In genomic region chr19:16002380-16002779, GRCh38 we compare ENCODE assay signal across 12 cellular contexts. TPM values are rescaled to one million over a fixed set of nuclear protein-coding genes. Genes with fewer than 3 reads are reported as not detected.
DNase-seq lines count a peak whose midpoint lies in the region; ATAC-seq and TF ChIP-seq lines count a peak whose summit lies in the region.
"Had no signal": no experiment of that assay in that cellular context is flagged by ENCODE, and none has a peak within 500 bp of the region (broad histone marks: within the 10 kb centered on the region; RNA-seq: fewer than 3 reads in every experiment).

No MANE protein-coding gene starts in this region.

- H3K4me3 ChIP-seq in lower leg skin (ENCODE audit: low read depth, poor library complexity, severe bottlenecking) (peak overlapping the region; percentile 10), tibial artery (peak overlapping the region; percentile 44 to 50)

- H3K27ac ChIP-seq in tibial artery, result peak overlapping the region; percentile 66 to 74
- H3K27ac ChIP-seq: C4-2B, epithelial cell of prostate had no signal

- H3K27me3 ChIP-seq in tibial artery, result no peaks in the 10 kb centered on the region

- no peak for ATAC-seq in activated T-cell treated with anti-CD3 and anti-CD28 coated beads, Interleukin-2, amount 50 U/mL, for 72 hours (replicated peaks in 1 of 2)
- ATAC-seq in HG03571 (IDR thresholded peaks at IDR 0.05; ENCODE audit: unreplicated experiment), result no peak

- no peak for DNase-seq in activated T-cell treated with anti-CD3 and anti-CD28 coated beads, Interleukin-2, amount 50 U/mL, for 72 hours
- DNase-seq in activated T-cell treated with anti-CD3 and anti-CD28 coated beads, Interleukin-2, amount 50 U/mL, for 48 hours, result no peak
- DNase-seq in lower leg skin (ENCODE audit: low spot score in 2 of 2), result no peak
- no peak for DNase-seq in tibial artery
- no peak for DNase-seq in kidney glomerular epithelial cell (lab: John Stamatoyannopoulos, UW)
- no peak for DNase-seq in mesothelial cell of epicardium (ENCODE audit: low spot score in 2 of 2, unreplicated experiment in 2 of 2)
- DNase-seq: activated CD4-positive, alpha-beta T cell treated with anti-CD3 and anti-CD28 coated beads for 1 hour; retina had no signal

- intact Hi-C loops in lower leg skin (cut with DNase I; ENCODE audit: low total_unique reads) (no loop called here), tibial artery (cut with DNase I; ENCODE audit: low total_unique reads) (no loop called here)

- H3K4me3 Mint-ChIP-seq in activated T-cell treated with anti-CD3 and anti-CD28 coated beads, Interleukin-2, amount 50 U/mL, for 72 hours, result peak overlapping the region; percentile 81 to 92
- H3K4me3 Mint-ChIP-seq in activated naive CD8-positive, alpha-beta T cell, result peak overlapping the region; percentile 75
- no peak overlapping the region for H3K4me3 Mint-ChIP-seq in mesothelial cell of epicardium

- H3K27ac Mint-ChIP-seq in activated T-cell treated with anti-CD3 and anti-CD28 coated beads, Interleukin-2, amount 50 U/mL, for 72 hours, result peak overlapping the region; percentile 69
- H3K27ac Mint-ChIP-seq in activated naive CD8-positive, alpha-beta T cell, result peak overlapping the region; percentile 72
- no peak overlapping the region for H3K27ac Mint-ChIP-seq in mesothelial cell of epicardium

- no peak for TF ChIP-seq POLR2A in lower leg skin (IDR thresholded peaks at IDR 0.05)

- no peak for TF ChIP-seq CTCF in lower leg skin (IDR thresholded peaks at IDR 0.05)
- TF ChIP-seq CTCF in tibial artery (IDR thresholded peaks at IDR 0.05), result no peak
- no peak for TF ChIP-seq CTCF in mesothelial cell of epicardium (IDR thresholded peaks at IDR 0.05; ENCODE audit: unreplicated experiment)

- no peaks in the 10 kb centered on the region for H3K27me3 Mint-ChIP-seq in activated T-cell treated with anti-CD3 and anti-CD28 coated beads, Interleukin-2, amount 50 U/mL, for 72 hours (ENCODE audit: low read depth)
- no peaks in the 10 kb centered on the region for H3K27me3 Mint-ChIP-seq in activated naive CD8-positive, alpha-beta T cell
- H3K27me3 Mint-ChIP-seq in mesothelial cell of epicardium (ENCODE audit: low read depth), result no peaks in the 10 kb centered on the region

- H3K9me3 Mint-ChIP-seq in activated T-cell treated with anti-CD3 and anti-CD28 coated beads, Interleukin-2, amount 50 U/mL, for 72 hours, result no peaks in the 10 kb centered on the region
- H3K9me3 Mint-ChIP-seq in activated naive CD8-positive, alpha-beta T cell (ENCODE audit: low read depth), result no peaks in the 10 kb centered on the region
- peaks cover 74% of the 10 kb centered on the region for H3K9me3 Mint-ChIP-seq in mesothelial cell of epicardium

- no peaks in the 10 kb centered on the region for H3K9me3 ChIP-seq in tibial artery

- no peaks in the 10 kb centered on the region for H3K36me3 Mint-ChIP-seq in activated T-cell treated with anti-CD3 and anti-CD28 coated beads, Interleukin-2, amount 50 U/mL, for 72 hours (ENCODE audit: insufficient read depth in 2 of 2)
- H3K36me3 Mint-ChIP-seq in activated naive CD8-positive, alpha-beta T cell, result peaks cover 3% of the 10 kb centered on the region
- H3K36me3 Mint-ChIP-seq in mesothelial cell of epicardium, result peaks cover 2% of the 10 kb centered on the region

- H3K4me1 ChIP-seq in tibial artery, result peaks cover 0 to 42% (median 17%) of the 10 kb centered on the region in 4 donors

- no peaks in the 10 kb centered on the region for H3K36me3 ChIP-seq in tibial artery

- 40 to 48% methylated on average over 7 of the region's 7 CpGs for WGBS in lower leg skin, 2 donors

- H3K4me1 Mint-ChIP-seq in activated T-cell treated with anti-CD3 and anti-CD28 coated beads, Interleukin-2, amount 50 U/mL, for 72 hours (ENCODE audit: low read depth), result peaks cover 31% of the 10 kb centered on the region
- H3K4me1 Mint-ChIP-seq in activated naive CD8-positive, alpha-beta T cell (ENCODE audit: low read depth), result peaks cover 25% of the 10 kb centered on the region
- H3K4me1 Mint-ChIP-seq in mesothelial cell of epicardium, result no peaks in the 10 kb centered on the region

RNA-seq across cellular contexts. Expression of gene OR10H4, which starts 53.6 kb away (rescaled TPM):
- not detected for total RNA-seq in activated T-cell treated with anti-CD3 and anti-CD28 coated beads, Interleukin-2, amount 50 U/mL, for 72 hours
- total RNA-seq in lower leg skin (not detected), mesothelial cell of epicardium (not detected in 3 replicates)
